17 cellular contexts compared by ENCODE assay signal in genomic region chr5:166166071-166166470, GRCh38.
"Had no signal": no experiment of that assay in that cellular context is flagged by ENCODE, and none has a peak within 500 bp of the region (broad histone marks: within the 10 kb centered on the region; RNA-seq: fewer than 3 reads in every experiment).

No MANE protein-coding gene starts in this region.

- H3K4me1 ChIP-seq: left lung, right atrium auricular region, suprapubic skin had no signal

- ATAC-seq: esophagus mucosa; left lung; naive thymus-derived CD8-positive, alpha-beta T cell had no signal

- H3K27ac Mint-ChIP-seq: activated naive CD4-positive, alpha-beta T cell treated with anti-CD3 and anti-CD28 coated beads, Interleukin-2, amount 50 U/mL, for 24 hours; memory B cell; naive thymus-derived CD8-positive, alpha-beta T cell; stimulated activated naive CD8-positive, alpha-beta T cell treated with anti-CD3 and anti-CD28 coated beads, Interleukin-15, Interleukin-2, amounts not matched to agents 100 ng/mL and 50 ng/mL, for 24 hours had no signal

- H3K4me3 Mint-ChIP-seq: activated naive CD4-positive, alpha-beta T cell treated with anti-CD3 and anti-CD28 coated beads, Interleukin-2, amount 50 U/mL, for 24 hours; memory B cell; naive thymus-derived CD8-positive, alpha-beta T cell; stimulated activated naive CD8-positive, alpha-beta T cell treated with anti-CD3 and anti-CD28 coated beads, Interleukin-15, Interleukin-2, amounts not matched to agents 100 ng/mL and 50 ng/mL, for 24 hours had no signal

- H3K9me3 ChIP-seq: left lung, right atrium auricular region, suprapubic skin had no signal

- H3K27me3 ChIP-seq: cardiac muscle cell, dorsolateral prefrontal cortex, left lung, right atrium auricular region, suprapubic skin had no signal

- H3K4me1 Mint-ChIP-seq: activated naive CD4-positive, alpha-beta T cell treated with anti-CD3 and anti-CD28 coated beads, Interleukin-2, amount 50 U/mL, for 24 hours; memory B cell; naive thymus-derived CD8-positive, alpha-beta T cell had no signal

- H3K36me3 Mint-ChIP-seq: activated naive CD4-positive, alpha-beta T cell treated with anti-CD3 and anti-CD28 coated beads, Interleukin-2, amount 50 U/mL, for 24 hours; memory B cell had no signal

- H3K36me3 ChIP-seq: cardiac muscle cell, left lung, right atrium auricular region, suprapubic skin had no signal

- H3K4me3 ChIP-seq: cardiac muscle cell, dorsolateral prefrontal cortex, left lung, right atrium auricular region, suprapubic skin had no signal

- H3K27ac ChIP-seq: cardiac muscle cell, dorsolateral prefrontal cortex, left lung, right atrium auricular region, suprapubic skin had no signal

- DNase-seq: activated CD4-positive, alpha-beta T cell treated with anti-CD3 and anti-CD28 coated beads, Interleukin-2, amount 50 U/mL, for 48 hours; activated CD4-positive, CD25-positive, alpha-beta regulatory T cell treated with anti-CD3 and anti-CD28 coated beads, Interleukin-2, amount 50 U/mL, for 72 hours; dorsolateral prefrontal cortex; kidney; left lung; naive thymus-derived CD8-positive, alpha-beta T cell; posterior cingulate gyrus; stimulated activated CD4-positive, alpha-beta T cell treated with anti-CD3 and anti-CD28 coated beads, Interleukin-4, amount 100 ng/mL, for 4 hours; stimulated activated CD8-positive, alpha-beta memory T cell treated with anti-CD3 and anti-CD28 coated beads, Interleukin-4, amount 100 ng/mL, for 48 hours; T-helper 9 cell had no signal

- H3K27me3 Mint-ChIP-seq: activated naive CD4-positive, alpha-beta T cell treated with anti-CD3 and anti-CD28 coated beads, Interleukin-2, amount 50 U/mL, for 24 hours; memory B cell; naive thymus-derived CD8-positive, alpha-beta T cell; stimulated activated naive CD8-positive, alpha-beta T cell treated with anti-CD3 and anti-CD28 coated beads, Interleukin-15, Interleukin-2, amounts not matched to agents 100 ng/mL and 50 ng/mL, for 24 hours had no signal
